ENCODE assay signal across 10 cellular contexts in genomic region chr6:143592335-143592734, GRCh38.
DNase-seq lines count a peak whose midpoint lies in the region; ATAC-seq and TF ChIP-seq lines count a peak whose summit lies in the region.
"Had no signal": no experiment of that assay in that cellular context is flagged by ENCODE, and none has a peak within 500 bp of the region (broad histone marks: within the 10 kb centered on the region; RNA-seq: fewer than 3 reads in every experiment).

No MANE protein-coding gene starts in this region.

- ATAC-seq in RWPE2 (ENCODE audit: low read depth) = no peak
- no peak for ATAC-seq in stimulated activated memory B cell treated with anti-CD40 and anti-IgM and Interleukin-4, amounts not matched to agents 10 μg/mL and 1 μg/mL and 100 μg/mL, for 72 hours
- ATAC-seq in stimulated activated naive CD8-positive, alpha-beta T cell treated with anti-CD3 and anti-CD28 coated beads, Interleukin-15, Interleukin-2, amounts not matched to agents 100 U/mL and 50 U/mL, for 24 hours = no peak

- no peaks in the 10 kb centered on the region for H3K9me3 Mint-ChIP-seq in stimulated activated memory B cell treated with anti-CD40 and anti-IgM and Interleukin-4, amounts not matched to agents 10 μg/mL and 1 μg/mL and 100 μg/mL, for 72 hours

- no peak overlapping the region for H3K4me3 Mint-ChIP-seq in stimulated activated memory B cell treated with anti-CD40 and anti-IgM and Interleukin-4, amounts not matched to agents 10 μg/mL and 1 μg/mL and 100 μg/mL, for 72 hours

- H3K27me3 ChIP-seq in RWPE2 (ENCODE audit: insufficient read depth, poor library complexity, severe bottlenecking) = no peaks in the 10 kb centered on the region

- no peaks in the 10 kb centered on the region for H3K4me1 ChIP-seq in HEK293 (ENCODE audit: control insufficient read depth, insufficient read depth, low read length)
- no peaks in the 10 kb centered on the region for H3K4me1 ChIP-seq in RWPE2 (ENCODE audit: insufficient read depth, poor library complexity, severe bottlenecking)

- no peaks in the 10 kb centered on the region for H3K36me3 ChIP-seq in HEK293 (ENCODE audit: control insufficient read depth in 2 of 2, insufficient read depth in 1 of 2, low read length in 2 of 2)
- no peaks in the 10 kb centered on the region for H3K36me3 ChIP-seq in RWPE2 (ENCODE audit: low read depth)

- H3K4me3 ChIP-seq in HEK293 (ENCODE audit: low read depth, low read length) = no peak overlapping the region
- H3K4me3 ChIP-seq in RWPE2 (ENCODE audit: severe bottlenecking) = no peak overlapping the region

- CTCF ChIA-PET in HEK293 (lab: Yijun Ruan, JAX) = interaction anchor here (0.5 to 2.4 kb wide), 31 partner anchors 8 to 1507 kb away, joined by 3 to 21 read pairs (median 3); partner anchors contain the start of gene LTV1
- CTCF ChIA-PET in GM10248 (lab: Yijun Ruan, JAX) = interaction anchor here (0.8 to 2.8 kb wide), 4 partner anchors 10 to 496 kb away, joined by 3 to 13 read pairs (median 6); no protein-coding TSS in a partner anchor

- TF ChIP-seq CTCF in HEK293 (tag by site-specific recombination; IDR thresholded peaks at IDR 0.05) (no peak), RWPE2 (IDR thresholded peaks at IDR 0.05; ENCODE audit: poor library complexity, severe bottlenecking) (peak; percentile 31), GM10248 (IDR thresholded peaks at IDR 0.05; ENCODE audit: control extremely low read depth, extremely low read depth, low read depth, missing control alignments) (no peak)

- POLR2A ChIA-PET in HEK293 (lab: Yijun Ruan, JAX) = no interaction called here
- POLR2A ChIA-PET in GM10248 (lab: Yijun Ruan, JAX) = no interaction called here

- no peaks in the 10 kb centered on the region for H3K36me3 Mint-ChIP-seq in stimulated activated memory B cell treated with anti-CD40 and anti-IgM and Interleukin-4, amounts not matched to agents 10 μg/mL and 1 μg/mL and 100 μg/mL, for 72 hours

- no peak overlapping the region for H3K27ac ChIP-seq in HEK293 (ENCODE audit: extremely low read depth, low read depth, low read length)
- H3K27ac ChIP-seq in RWPE2 (ENCODE audit: poor library complexity, severe bottlenecking) = no peak overlapping the region

- peak; percentile 7 for DNase-seq in CD1c-positive myeloid dendritic cell (ENCODE audit: extremely low spot score)
- DNase-seq in RWPE2 (ENCODE audit: low spot score) = no peak
- DNase-seq in iPS-NIHi11 (ENCODE audit: low spot score) = peak; percentile 64
- no peak for DNase-seq in GM10248 (ENCODE audit: extremely low spot score)
- no peak for DNase-seq in GM03348 (ENCODE audit: low spot score)
- DNase-seq in stimulated activated naive CD8-positive, alpha-beta T cell treated with anti-CD3 and anti-CD28 coated beads, Interleukin-15, Interleukin-2, amounts not matched to agents 100 U/mL and 50 U/mL, for 24 hours = no peak
- DNase-seq: activated CD4-positive, alpha-beta T cell treated with anti-CD3 and anti-CD28 coated beads for 4 hours; GF-D8 had no signal

- H3K4me1 Mint-ChIP-seq in stimulated activated memory B cell treated with anti-CD40 and anti-IgM and Interleukin-4, amounts not matched to agents 10 μg/mL and 1 μg/mL and 100 μg/mL, for 72 hours = no peaks in the 10 kb centered on the region

- no peak overlapping the region for H3K27ac Mint-ChIP-seq in stimulated activated memory B cell treated with anti-CD40 and anti-IgM and Interleukin-4, amounts not matched to agents 10 μg/mL and 1 μg/mL and 100 μg/mL, for 72 hours

- H3K9me3 ChIP-seq in HEK293 (ENCODE audit: control insufficient read depth, insufficient read depth, low read depth, low read length) (no peaks in the 10 kb centered on the region), RWPE2 (ENCODE audit: severe bottlenecking) (no peaks in the 10 kb centered on the region)

- H3K27me3 Mint-ChIP-seq in stimulated activated memory B cell treated with anti-CD40 and anti-IgM and Interleukin-4, amounts not matched to agents 10 μg/mL and 1 μg/mL and 100 μg/mL, for 72 hours = no peaks in the 10 kb centered on the region

TF ChIP-seq in HEK293, 187 proteins besides CTCF, POLR2A, EP300 and RAD21:
- TF ChIP-seq ZNF366 (tag by site-specific recombination; conservative IDR thresholded peaks at IDR 0.05) (no peak), ZNF292 (tag by site-specific recombination; IDR thresholded peaks at IDR 0.05; ENCODE audit: borderline replicate concordance, low read depth) (no peak), ZNF341 (tag by site-specific recombination; IDR thresholded peaks at IDR 0.05; ENCODE audit: low read depth) (peak; percentile 35; the same call in 1 of the 2 replicates), MZF1 (tag by site-specific recombination; IDR thresholded peaks at IDR 0.05; ENCODE audit: borderline replicate concordance) (no peak), ZNF335 (tag by site-specific recombination; conservative IDR thresholded peaks at IDR 0.05) (no peak), ZNF785 (tag by site-specific recombination; IDR thresholded peaks at IDR 0.05) (no peak), SP2 (tag by site-specific recombination; IDR thresholded peaks at IDR 0.05) (no peak), ZNF654 (tag by site-specific recombination; IDR thresholded peaks at IDR 0.05; ENCODE audit: low read depth) (peak; percentile 16; the same call in 1 of the 2 replicates), ZNF37A (tag by site-specific recombination; IDR thresholded peaks at IDR 0.05) (no peak)

Comparison
In these comparisons a context has a peak if more than half of its experiments do, and no peak if none do; other contexts are left out.
1. DNase-seq: peak in CD1c-positive myeloid dendritic cell (single experiment) and iPS-NIHi11 (single experiment); none in RWPE2 (single experiment), GM10248 (single experiment), GM03348 (single experiment) and stimulated activated naive CD8-positive, alpha-beta T cell treated with anti-CD3 and anti-CD28 coated beads, Interleukin-15, Interleukin-2, amounts not matched to agents 100 U/mL and 50 U/mL, for 24 hours (single experiment).